Comparison of ENCODE assay signal across 43 cellular contexts in genomic region chr3:172407872-172408271, GRCh38. TPM values are rescaled to one million over a fixed set of nuclear protein-coding genes. Genes with fewer than 3 reads are reported as not detected.
"Had no signal": no experiment of that assay in that cellular context is flagged by ENCODE, and none has a peak within 500 bp of the region (broad histone marks: within the 10 kb centered on the region; RNA-seq: fewer than 3 reads in every experiment).

No MANE protein-coding gene starts in this region.

- H3K4me1 Mint-ChIP-seq: activated naive CD4-positive, alpha-beta T cell treated with anti-CD3 and anti-CD28 coated beads, Interleukin-2, amount 10 ng/mL, durations not matched to agents 7 days and 5 days; activated naive CD4-positive, alpha-beta T cell treated with anti-CD3 and anti-CD28 coated beads, Interleukin-2, amount 50 U/mL, for 24 hours; activated naive CD8-positive, alpha-beta T cell treated with anti-CD3 and anti-CD28 coated beads for 36 hours; activated naive CD8-positive, alpha-beta T cell treated with anti-CD3 and anti-CD28 coated beads, Interleukin-2, amount 10 ng/mL, durations not matched to agents 7 days and 5 days; activated naive CD8-positive, alpha-beta T cell treated with anti-CD3 and anti-CD28 coated beads, Interleukin-2, amount 50 U/mL, for 24 hours; activated T-helper 17 cell treated with anti-CD3 and anti-CD28 coated beads, Interleukin-2, amount 50 U/mL, for 72 hours; brain; central memory CD8-positive, alpha-beta T cell had no signal

- FAIRE-seq: astrocyte, bronchial epithelial cell had no signal

- ATAC-seq: activated naive CD4-positive, alpha-beta T cell treated with anti-CD3 and anti-CD28 coated beads, Interleukin-2, amount 50 U/mL, for 72 hours; activated naive CD8-positive, alpha-beta T cell treated with anti-CD3 and anti-CD28 coated beads, Interleukin-2, amount 50 U/mL, for 24 hours; activated T-cell treated with anti-CD3 and anti-CD28 coated beads, Interleukin-2, amount 50 U/mL, for 4 hours; activated T-cell treated with anti-CD3 and anti-CD28 coated beads, Interleukin-2, amount 50 U/mL, for 72 hours; activated T-helper 17 cell treated with anti-CD3 and anti-CD28 coated beads, Interleukin-2, amount 50 U/mL, for 72 hours; body of pancreas had no signal

- H3K27me3 Mint-ChIP-seq: activated naive CD8-positive, alpha-beta T cell treated with anti-CD3 and anti-CD28 coated beads for 36 hours; activated T-helper 17 cell treated with anti-CD3 and anti-CD28 coated beads, Interleukin-2, amount 50 U/mL, for 72 hours; brain; central memory CD8-positive, alpha-beta T cell had no signal

- H3K9me3 ChIP-seq: adrenal gland, body of pancreas, breast epithelium had no signal

- H3K9me3 Mint-ChIP-seq: activated naive CD4-positive, alpha-beta T cell treated with anti-CD3 and anti-CD28 coated beads, Interleukin-2, amount 10 ng/mL, durations not matched to agents 7 days and 5 days; activated naive CD8-positive, alpha-beta T cell treated with anti-CD3 and anti-CD28 coated beads for 36 hours; activated T-cell treated with anti-CD3 and anti-CD28 coated beads, Interleukin-2, amount 50 U/mL, for 4 hours; activated T-cell treated with anti-CD3 and anti-CD28 coated beads, Interleukin-2, amount 50 U/mL, for 72 hours; activated T-helper 1 cell treated with anti-CD3 and anti-CD28 coated beads, Interleukin-12 subunit alpha, Interleukin-12 subunit beta, Interleukin-2, Interleukin-4 antibody, amounts not matched to agents 30 ng/mL and 10 ng/mL and 1 ng/mL, durations not matched to agents 14 hours and 24 hours and 36 hours; activated T-helper 2 cell treated with anti-CD3 and anti-CD28 coated beads, Interferon-gamma antibody, Interleukin-2, Interleukin-4, amounts not matched to agents 10 μg/mL and 5 μg/mL and 100 μg/mL, durations not matched to agents 14 hours and 24 hours and 36 hours had no signal

- H3K4me3 Mint-ChIP-seq: activated naive CD4-positive, alpha-beta T cell treated with anti-CD3 and anti-CD28 coated beads for 36 hours; activated naive CD4-positive, alpha-beta T cell treated with anti-CD3 and anti-CD28 coated beads, Interleukin-2, amount 10 ng/mL, durations not matched to agents 7 days and 5 days; activated naive CD4-positive, alpha-beta T cell treated with anti-CD3 and anti-CD28 coated beads, Interleukin-2, amount 50 U/mL, for 24 hours; activated naive CD8-positive, alpha-beta T cell; activated naive CD8-positive, alpha-beta T cell treated with anti-CD3 and anti-CD28 coated beads for 36 hours; activated naive CD8-positive, alpha-beta T cell treated with anti-CD3 and anti-CD28 coated beads, Interleukin-2, amount 10 ng/mL, durations not matched to agents 7 days and 5 days; activated naive CD8-positive, alpha-beta T cell treated with anti-CD3 and anti-CD28 coated beads, Interleukin-2, amount 50 U/mL, for 24 hours; activated T-cell treated with anti-CD3 and anti-CD28 coated beads, Interleukin-2, amount 50 U/mL, for 24 hours; activated T-cell treated with anti-CD3 and anti-CD28 coated beads, Interleukin-2, amount 50 U/mL, for 4 hours; activated T-cell treated with anti-CD3 and anti-CD28 coated beads, Interleukin-2, amount 50 U/mL, for 72 hours; activated T-helper 1 cell treated with anti-CD3 and anti-CD28 coated beads, Interleukin-12 subunit alpha, Interleukin-12 subunit beta, Interleukin-2, Interleukin-4 antibody, amounts not matched to agents 30 ng/mL and 10 ng/mL and 1 ng/mL, durations not matched to agents 14 hours and 24 hours and 36 hours; activated T-helper 17 cell treated with anti-CD3 and anti-CD28 coated beads, Interleukin-2, amount 50 U/mL, for 72 hours; brain; central memory CD8-positive, alpha-beta T cell had no signal

- DNase-seq: activated effector memory CD4-positive, alpha-beta T cell treated with anti-CD3 and anti-CD28 coated beads, Interleukin-2, amount 50 U/mL, for 16 hours; activated effector memory CD4-positive, alpha-beta T cell treated with Interleukin-2 at 50 U/mL for 16 hours; activated gamma-delta T cell; activated gamma-delta T cell treated with Interleukin-2 at 50 U/mL for 16 hours; activated naive CD4-positive, alpha-beta T cell; activated naive CD4-positive, alpha-beta T cell treated with anti-CD3 and anti-CD28 coated beads for 36 hours; activated naive CD4-positive, alpha-beta T cell treated with anti-CD3 and anti-CD28 coated beads, Interleukin-2, amount 10 ng/mL, durations not matched to agents 7 days and 5 days; activated naive CD4-positive, alpha-beta T cell treated with anti-CD3 and anti-CD28 coated beads, Interleukin-2, amount 50 U/mL, for 16 hours; activated naive CD4-positive, alpha-beta T cell treated with Interleukin-2 at 50 U/mL for 16 hours; activated naive CD8-positive, alpha-beta T cell treated with anti-CD3 and anti-CD28 coated beads for 36 hours; activated naive CD8-positive, alpha-beta T cell treated with anti-CD3 and anti-CD28 coated beads, Interleukin-2, amount 10 ng/mL, durations not matched to agents 7 days and 5 days; activated naive CD8-positive, alpha-beta T cell treated with anti-CD3 and anti-CD28 coated beads, Interleukin-2, amount 50 U/mL, for 24 hours; activated T-cell treated with anti-CD3 and anti-CD28 coated beads, Interleukin-2, amount 50 U/mL, for 1 hour; activated T-cell treated with anti-CD3 and anti-CD28 coated beads, Interleukin-2, amount 50 U/mL, for 24 hours; activated T-cell treated with anti-CD3 and anti-CD28 coated beads, Interleukin-2, amount 50 U/mL, for 4 hours; activated T-cell treated with anti-CD3 and anti-CD28 coated beads, Interleukin-2, amount 50 U/mL, for 48 hours; activated T-cell treated with anti-CD3 and anti-CD28 coated beads, Interleukin-2, amount 50 U/mL, for 72 hours; adrenal gland; amniotic stem cell; amygdala; anterior cingulate cortex; aorta; body of pancreas; brain microvascular endothelial cell; caudate nucleus; central memory CD4-positive, alpha-beta T cell; cerebellar nuclear complex had no signal

- H3K27ac ChIP-seq: adrenal gland, ascending aorta, body of pancreas, brain microvascular endothelial cell, breast epithelium, cardiac muscle cell had no signal

- H3K27me3 ChIP-seq: adrenal gland, ascending aorta, body of pancreas, brain microvascular endothelial cell, breast epithelium, cardiac muscle cell had no signal

- H3K36me3 ChIP-seq: adrenal gland, ascending aorta, breast epithelium, cardiac muscle cell had no signal

- H3K27ac Mint-ChIP-seq: activated naive CD4-positive, alpha-beta T cell treated with anti-CD3 and anti-CD28 coated beads for 36 hours; activated naive CD4-positive, alpha-beta T cell treated with anti-CD3 and anti-CD28 coated beads, Interleukin-2, amount 10 ng/mL, durations not matched to agents 7 days and 5 days; activated naive CD4-positive, alpha-beta T cell treated with anti-CD3 and anti-CD28 coated beads, Interleukin-2, amount 50 U/mL, for 24 hours; activated naive CD4-positive, alpha-beta T cell treated with anti-CD3 and anti-CD28 coated beads, Interleukin-2, amount 50 U/mL, for 72 hours; activated naive CD8-positive, alpha-beta T cell; activated naive CD8-positive, alpha-beta T cell treated with anti-CD3 and anti-CD28 coated beads for 36 hours; activated naive CD8-positive, alpha-beta T cell treated with anti-CD3 and anti-CD28 coated beads, Interleukin-2, amount 10 ng/mL, durations not matched to agents 7 days and 5 days; activated naive CD8-positive, alpha-beta T cell treated with anti-CD3 and anti-CD28 coated beads, Interleukin-2, amount 50 U/mL, for 24 hours; activated T-cell treated with anti-CD3 and anti-CD28 coated beads, Interleukin-2, amount 50 U/mL, for 24 hours; activated T-cell treated with anti-CD3 and anti-CD28 coated beads, Interleukin-2, amount 50 U/mL, for 72 hours; activated T-helper 1 cell treated with anti-CD3 and anti-CD28 coated beads, Interleukin-12 subunit alpha, Interleukin-12 subunit beta, Interleukin-2, Interleukin-4 antibody, amounts not matched to agents 30 ng/mL and 10 ng/mL and 1 ng/mL, durations not matched to agents 14 hours and 24 hours and 36 hours; activated T-helper 17 cell treated with anti-CD3 and anti-CD28 coated beads, Interleukin-2, amount 50 U/mL, for 72 hours; activated T-helper 2 cell treated with anti-CD3 and anti-CD28 coated beads, Interferon-gamma antibody, Interleukin-2, Interleukin-4, amounts not matched to agents 10 μg/mL and 5 μg/mL and 100 μg/mL, durations not matched to agents 14 hours and 24 hours and 36 hours; brain had no signal

- H3K4me3 ChIP-seq: adrenal gland, ascending aorta, body of pancreas, breast epithelium, cardiac muscle cell had no signal

- H3K36me3 Mint-ChIP-seq: activated naive CD4-positive, alpha-beta T cell treated with anti-CD3 and anti-CD28 coated beads, Interleukin-2, amount 10 ng/mL, durations not matched to agents 7 days and 5 days; activated naive CD4-positive, alpha-beta T cell treated with anti-CD3 and anti-CD28 coated beads, Interleukin-2, amount 50 U/mL, for 72 hours; activated naive CD8-positive, alpha-beta T cell; activated naive CD8-positive, alpha-beta T cell treated with anti-CD3 and anti-CD28 coated beads for 36 hours; activated naive CD8-positive, alpha-beta T cell treated with anti-CD3 and anti-CD28 coated beads, Interleukin-2, amount 10 ng/mL, durations not matched to agents 7 days and 5 days; brain had no signal

- H3K4me1 ChIP-seq: adrenal gland, ascending aorta, body of pancreas, breast epithelium had no signal

RNA-seq across cellular contexts. Expression of gene GHSR, which starts 40.4 kb away (rescaled TPM):
- total RNA-seq: activated naive CD4-positive, alpha-beta T cell treated with anti-CD3 and anti-CD28 coated beads for 36 hours; activated naive CD4-positive, alpha-beta T cell treated with anti-CD3 and anti-CD28 coated beads, Interleukin-2, amount 50 U/mL, for 72 hours; activated naive CD8-positive, alpha-beta T cell treated with anti-CD3 and anti-CD28 coated beads for 36 hours; activated naive CD8-positive, alpha-beta T cell treated with anti-CD3 and anti-CD28 coated beads, Interleukin-2, amount 10 ng/mL, durations not matched to agents 7 days and 5 days; activated T-cell treated with anti-CD3 and anti-CD28 coated beads, Interleukin-2, amount 50 U/mL, for 4 hours; activated T-cell treated with anti-CD3 and anti-CD28 coated beads, Interleukin-2, amount 50 U/mL, for 72 hours; activated T-helper 1 cell treated with anti-CD3 and anti-CD28 coated beads, Interleukin-12 subunit alpha, Interleukin-12 subunit beta, Interleukin-2, Interleukin-4 antibody, amounts not matched to agents 30 ng/mL and 10 ng/mL and 1 ng/mL, durations not matched to agents 14 hours and 24 hours and 36 hours; activated T-helper 17 cell treated with anti-CD3 and anti-CD28 coated beads, Interleukin-2, amount 50 U/mL, for 72 hours; activated T-helper 2 cell treated with anti-CD3 and anti-CD28 coated beads, Interferon-gamma antibody, Interleukin-2, Interleukin-4, amounts not matched to agents 10 μg/mL and 5 μg/mL and 100 μg/mL, durations not matched to agents 14 hours and 24 hours and 36 hours; aorta; ascending aorta; astrocyte; breast epithelium; bronchial epithelial cell; cardiac muscle cell; cardiac septum; cerebellum; chondrocyte had no signal
- polyA plus RNA-seq: aorta, cardiac muscle cell had no signal
